In genomic region chr4:6909113-6909969, GRCh38 we compare ENCODE assay signal across 8 cellular contexts. TPM values are rescaled to one million over a fixed set of nuclear protein-coding genes. Genes with fewer than 3 reads are reported as not detected.
DNase-seq lines count a peak whose midpoint lies in the region; ATAC-seq and TF ChIP-seq lines count a peak whose summit lies in the region.

TSS of gene TBC1D14 (plus strand) at chr4:6909826. CDS start at chr4:6923390, 13,564 bp downstream.

- peaks cover 29% of the 10 kb centered on the region for H3K4me1 Mint-ChIP-seq in GM23338
- H3K4me1 Mint-ChIP-seq in activated naive CD4-positive, alpha-beta T cell treated with anti-CD3 and anti-CD28 coated beads for 36 hours (ENCODE audit: low read depth), result peaks cover 45% of the 10 kb centered on the region

- peak within 1 kb of the TSS; percentile 94 for H3K4me3 Mint-ChIP-seq in GM23338
- peak within 1 kb of the TSS; percentile 92 for H3K4me3 Mint-ChIP-seq in activated naive CD4-positive, alpha-beta T cell treated with anti-CD3 and anti-CD28 coated beads for 36 hours

- H3K4me3 ChIP-seq in GM23338, result peak within 1 kb of the TSS; percentile 89

- peak within 1 kb of the TSS; percentile 72; the same call in 1 of the 2 replicates for H3K27ac Mint-ChIP-seq in GM23338
- peak within 1 kb of the TSS; percentile 86 for H3K27ac Mint-ChIP-seq in activated naive CD4-positive, alpha-beta T cell treated with anti-CD3 and anti-CD28 coated beads for 36 hours

- TF ChIP-seq CTCF in GM23338 (conservative IDR thresholded peaks at IDR 0.05; ENCODE audit: low read depth in 2 of 2), result peak in 1 of 2 experiments; percentile 12; a peak in 1 of 4 replicates
- no peak for TF ChIP-seq CTCF in omental fat pad (IDR thresholded peaks at IDR 0.05)

- H3K4me1 ChIP-seq in GM23338 (ENCODE audit: insufficient read depth), result peaks cover 11% of the 10 kb centered on the region

- DNase-seq in GDM1 (lab: John Stamatoyannopoulos, UW) (peak; percentile 78), GM23338 (ENCODE audit: low spot score) (peak; percentile 94), LHCN-M2 (ENCODE audit: low read depth) (peak; percentile 77), SK-N-DZ (ENCODE audit: low spot score) (peak; percentile 81), germinal center (ENCODE audit: low spot score) (peak; percentile 96), omental fat pad (ENCODE audit: low spot score) (peak; percentile 46)
- DNase-seq in activated naive CD4-positive, alpha-beta T cell treated with anti-CD3 and anti-CD28 coated beads for 36 hours, result peak; percentile 88

- intact Hi-C loops in activated naive CD4-positive, alpha-beta T cell treated with anti-CD3 and anti-CD28 coated beads for 36 hours (cut with micrococcal nuclease), result loop anchor here (1.0 kb wide), 8 partner anchors 9 to 269 kb away; partner anchors contain the start of genes GRPEL1, MRFAP1 and TADA2B

- no peaks in the 10 kb centered on the region for H3K36me3 Mint-ChIP-seq in GM23338 (ENCODE audit: low read depth)
- H3K36me3 Mint-ChIP-seq in activated naive CD4-positive, alpha-beta T cell treated with anti-CD3 and anti-CD28 coated beads for 36 hours (ENCODE audit: low read depth), result peaks cover 5% of the 10 kb centered on the region

- H3K27ac ChIP-seq in GM23338 (ENCODE audit: low read depth), result peak within 1 kb of the TSS; percentile 93
- peak within 1 kb of the TSS; percentile 65 for H3K27ac ChIP-seq in temporal lobe (ENCODE audit: low read depth, low read length)

- CTCF ChIA-PET in activated naive CD4-positive, alpha-beta T cell treated with anti-CD3 and anti-CD28 coated beads for 36 hours (lab: Charles Lee), result interaction anchor here (0.6 to 4.7 kb wide), 12 partner anchors 8 to 439 kb away, joined by 3 to 30 read pairs (median 3); partner anchors contain the start of genes GRPEL1 and TADA2B

- peaks cover 30% of the 10 kb centered on the region for H3K79me2 ChIP-seq in GM23338 (replicated peaks; ENCODE audit: insufficient read depth)

- H3K27me3 Mint-ChIP-seq in GM23338 (ENCODE audit: insufficient read depth, low read depth, poor library complexity), result peaks cover 32% of the 10 kb centered on the region
- H3K27me3 Mint-ChIP-seq in activated naive CD4-positive, alpha-beta T cell treated with anti-CD3 and anti-CD28 coated beads for 36 hours (ENCODE audit: low read depth), result peaks cover 3% of the 10 kb centered on the region

- H3F3A ChIP-seq in GM23338 (replicated peaks; ENCODE audit: low read depth), result peaks cover 8% of the 10 kb centered on the region; the same call in 1 of the 2 replicates

- H4K20me1 ChIP-seq in GM23338 (replicated peaks; ENCODE audit: insufficient read depth), result peaks cover 9% of the 10 kb centered on the region

- peak within 1 kb of the TSS; percentile 91 for H2AFZ ChIP-seq in GM23338

- H3K9me2 ChIP-seq in GM23338 (ENCODE audit: insufficient read depth), result no peaks in the 10 kb centered on the region

- no peaks in the 10 kb centered on the region; the same call in 2 of the 3 replicates for H3K9me3 Mint-ChIP-seq in GM23338
- no peaks in the 10 kb centered on the region for H3K9me3 Mint-ChIP-seq in activated naive CD4-positive, alpha-beta T cell treated with anti-CD3 and anti-CD28 coated beads for 36 hours

- peak within 1 kb of the TSS; percentile 98 for H3K4me2 ChIP-seq in GM23338

- peak; percentile 80 for ATAC-seq in GM23338
- ATAC-seq in omental fat pad (ENCODE audit: low FRiP score), result peak; percentile 97

- H3K36me3 ChIP-seq in GM23338 (ENCODE audit: insufficient read depth), result no peaks in the 10 kb centered on the region

- peaks cover 12% of the 10 kb centered on the region for H3K27me3 ChIP-seq in GM23338 (ENCODE audit: insufficient read depth)

TF ChIP-seq in GM23338, 12 proteins besides CTCF, POLR2A, EP300 and RAD21:
- TF ChIP-seq ETS1 (IDR thresholded peaks at IDR 0.05) (peak; percentile 75; the same call in 1 of the 2 replicates), EZH2phosphoT487 (IDR thresholded peaks at IDR 0.05; ENCODE audit: unreplicated experiment) (no peak), POLR2AphosphoS5 (IDR thresholded peaks at IDR 0.05; ENCODE audit: low read depth) (peak; percentile 32; the same call in 1 of the 2 replicates), ZNF462 (CRISPR knock-in tag; IDR thresholded peaks at IDR 0.05) (no peak)

RNA-seq across cellular contexts. Expression of gene TBC1D14, which starts in this region (rescaled TPM):
- total RNA-seq in GM23338 (2014; rRNA removed; shearing (Covaris generic)), result 59.7 and 66.3 TPM in 2 replicates
- polyA plus RNA-seq in GM23338 (2016; fragmentation: Nextera tagmentation; extraction: Ambion mirVana), result 15.8 and 18.2 TPM in 2 replicates
- total RNA-seq in LHCN-M2 (2014; rRNA removed) (46.1 and 51.9 TPM in 2 replicates), omental fat pad (10 to 100 TPM; 38.0 to 58.2 (median 56.8) TPM), temporal lobe (169 TPM)
- polyA plus RNA-seq in LHCN-M2 (2012), result 18.3 TPM
- 69.7 and 78.5 TPM in 2 replicates for polyA plus RNA-seq in SK-N-DZ (2014; cell fraction: cytosol; rRNA removed)
- 38.1 and 38.4 TPM in 2 replicates for polyA plus RNA-seq in SK-N-DZ (2014; cell fraction: nucleus; rRNA removed)
- total RNA-seq in activated naive CD4-positive, alpha-beta T cell treated with anti-CD3 and anti-CD28 coated beads for 36 hours, result 10 to 100 TPM; 23.6 to 24.6 TPM

Comparison
In these comparisons a context has a peak if more than half of its experiments do, and no peak if none do; other contexts are left out.
1. Peak in every context shown above with its lines: DNase-seq, ATAC-seq, H3K4me3 ChIP-seq and H3K27ac ChIP-seq.
2. DNase-seq: peak in every context shown above with its lines; median percentile 96 in germinal center; 94 in GM23338; 88 in activated naive CD4-positive, alpha-beta T cell treated with anti-CD3 and anti-CD28 coated beads for 36 hours; 81 in SK-N-DZ; 78 in GDM1; 77 in LHCN-M2; 46 in omental fat pad.